Comparison of ENCODE assay signal across 18 cellular contexts in the genomic region with DNA sequence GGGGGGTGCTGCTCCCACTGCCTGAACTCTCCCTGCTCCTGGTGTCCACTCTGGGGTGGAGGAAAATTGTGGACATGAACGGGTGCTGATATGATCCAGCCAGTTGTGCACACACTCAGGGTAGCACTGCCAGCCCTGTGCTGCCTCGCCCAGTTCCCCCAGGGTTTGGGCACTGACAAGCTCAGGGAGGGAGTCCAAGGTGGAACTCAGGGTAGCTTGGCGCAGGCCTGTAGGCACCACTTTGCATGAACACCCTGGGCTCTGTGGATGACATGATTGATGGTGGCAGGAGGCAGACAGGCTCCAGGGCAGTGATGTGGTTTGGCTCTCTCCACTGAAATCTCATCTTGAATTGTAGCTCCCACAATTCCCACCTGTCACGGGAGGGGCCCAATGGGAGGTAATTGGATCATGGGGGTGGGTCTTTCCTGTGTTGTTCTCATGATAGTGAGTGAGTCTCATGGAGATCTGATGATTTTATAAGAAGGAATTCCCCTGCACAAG.
"Had no signal": no experiment of that assay in that cellular context is flagged by ENCODE, and none has a peak within 500 bp of the region (broad histone marks: within the 10 kb centered on the region; RNA-seq: fewer than 3 reads in every experiment).

No MANE protein-coding gene starts in this region.

- ATAC-seq: gastroesophageal sphincter; left colon; stimulated activated naive CD8-positive, alpha-beta T cell treated with anti-CD3 and anti-CD28 coated beads, Interleukin-15, Interleukin-2, amounts not matched to agents 100 U/mL and 50 U/mL, for 24 hours had no signal

- H3K4me2 ChIP-seq: smooth muscle cell had no signal

- FAIRE-seq: keratinocyte had no signal

- H3K36me3 ChIP-seq: colonic mucosa, esophagus squamous epithelium, gastroesophageal sphincter, right atrium auricular region, suprapubic skin, thyroid gland, vagina had no signal

- H3K27ac ChIP-seq: colonic mucosa, esophagus squamous epithelium, gastroesophageal sphincter, right atrium auricular region, suprapubic skin, thyroid gland, vagina had no signal

- H3K9me3 ChIP-seq: colonic mucosa, gastroesophageal sphincter, right atrium auricular region, thyroid gland, vagina had no signal

- H3K27me3 ChIP-seq: colonic mucosa, esophagus squamous epithelium, gastroesophageal sphincter, right atrium auricular region, suprapubic skin, thyroid gland, vagina had no signal

- H3K4me3 ChIP-seq: colonic mucosa, esophagus squamous epithelium, gastroesophageal sphincter, right atrium auricular region, smooth muscle cell, suprapubic skin, thyroid gland, vagina had no signal

- DNase-seq: colonic mucosa; dermis blood vessel endothelial cell; esophagus squamous epithelium; foreskin fibroblast; immature natural killer cell; left colon; mammary epithelial cell; naive B cell; nephron progenitor cell; stimulated activated CD4-positive, alpha-beta T cell treated with anti-CD3 and anti-CD28 coated beads, Interleukin-2, amount 100 ng/mL, for 48 hours; stimulated activated naive CD8-positive, alpha-beta T cell treated with anti-CD3 and anti-CD28 coated beads, Interleukin-15, Interleukin-2, amounts not matched to agents 100 U/mL and 50 U/mL, for 24 hours; thyroid gland had no signal

- H3K4me1 ChIP-seq: colonic mucosa, esophagus squamous epithelium, gastroesophageal sphincter, right atrium auricular region, suprapubic skin, thyroid gland, vagina had no signal
